12 cellular contexts compared by ENCODE assay signal in genomic region chr4:48489683-48490011, GRCh38. TPM values are rescaled to one million over a fixed set of nuclear protein-coding genes. Genes with fewer than 3 reads are reported as not detected.
DNase-seq lines count a peak whose midpoint lies in the region; ATAC-seq and TF ChIP-seq lines count a peak whose summit lies in the region.
"Had no signal": no experiment of that assay in that cellular context is flagged by ENCODE, and none has a peak within 500 bp of the region (broad histone marks: within the 10 kb centered on the region; RNA-seq: fewer than 3 reads in every experiment).

No MANE protein-coding gene starts in this region.

- peak overlapping the region; percentile 62 for H3K4me3 Mint-ChIP-seq in Calu3 (ENCODE audit: low read depth, unreplicated experiment)
- H3K4me3 Mint-ChIP-seq in glutamatergic neuron (ENCODE audit: unreplicated experiment) = peak overlapping the region; percentile 74

- H3K27me3 Mint-ChIP-seq in Calu3 (ENCODE audit: unreplicated experiment) (peaks cover 8% of the 10 kb centered on the region), glutamatergic neuron (ENCODE audit: unreplicated experiment) (peaks cover 19% of the 10 kb centered on the region)

- H3K4me3 ChIP-seq in RWPE2 (ENCODE audit: severe bottlenecking) (peak overlapping the region; percentile 33), psoas muscle (peak overlapping the region; percentile 58), MM.1S (ENCODE audit: low read length) (no peak overlapping the region)

- ATAC-seq in RWPE2 (ENCODE audit: low read depth) (no peak), psoas muscle (no peak), GM19035 (IDR thresholded peaks at IDR 0.05; ENCODE audit: unreplicated experiment) (no peak)

- BruUV-seq in Calu3 (replicated peaks; lab: Mats Ljungman, UMichigan) = no TSS peak

- intact Hi-C loops in Calu3 (cut with micrococcal nuclease; ENCODE audit: unreplicated experiment) (no loop called here), psoas muscle (cut with DNase I) (loop anchor here in 1 of 2 donors (10.0 kb wide), 1 partner anchor 165 kb away; no protein-coding TSS in a partner anchor)

- no peaks in the 10 kb centered on the region for H4K20me1 ChIP-seq in MM.1S (ENCODE audit: insufficient read depth, low read length)

- no peaks in the 10 kb centered on the region for H3K4me1 Mint-ChIP-seq in Calu3 (ENCODE audit: low read depth, unreplicated experiment)
- peaks cover 7% of the 10 kb centered on the region for H3K4me1 Mint-ChIP-seq in glutamatergic neuron (ENCODE audit: low read depth, unreplicated experiment)

- H3K36me3 Mint-ChIP-seq in Calu3 (ENCODE audit: insufficient read depth, unreplicated experiment) (no peaks in the 10 kb centered on the region), glutamatergic neuron (ENCODE audit: unreplicated experiment) (peaks cover 14% of the 10 kb centered on the region)

- no peak overlapping the region for H3K27ac ChIP-seq in RWPE2 (ENCODE audit: poor library complexity, severe bottlenecking)
- no peak overlapping the region for H3K27ac ChIP-seq in psoas muscle
- H3K27ac ChIP-seq in MM.1S (ENCODE audit: low read length) = no peak overlapping the region

- no peaks in the 10 kb centered on the region for H3K36me3 ChIP-seq in RWPE2 (ENCODE audit: low read depth)
- no peaks in the 10 kb centered on the region for H3K36me3 ChIP-seq in psoas muscle (ENCODE audit: insufficient read depth in 1 of 2, low read depth in 1 of 2)
- no peaks in the 10 kb centered on the region for H3K36me3 ChIP-seq in MM.1S (replicated peaks; ENCODE audit: insufficient read depth, low read length)

- H3K9me3 Mint-ChIP-seq in Calu3 (ENCODE audit: low read depth, unreplicated experiment) (no peaks in the 10 kb centered on the region), glutamatergic neuron (ENCODE audit: unreplicated experiment) (peaks cover 2% of the 10 kb centered on the region)

- H3K27ac Mint-ChIP-seq in Calu3 (ENCODE audit: unreplicated experiment) (no peak overlapping the region), glutamatergic neuron (ENCODE audit: unreplicated experiment) (no peak overlapping the region)

- H3K9ac ChIP-seq in MM.1S (ENCODE audit: low read length) = no peak overlapping the region

- 16 to 27% (median 24%) methylated on average over 14 of the region's 14 CpGs for WGBS in psoas muscle, 3 donors

- DNase-seq in Calu3 (no peak), RWPE2 (ENCODE audit: low spot score) (no peak), glutamatergic neuron (no peak), psoas muscle (no peak), MM.1S (no peak), T-helper 1 cell (no peak), HuH-7.5 (ENCODE audit: low spot score) (no peak)
- DNase-seq: activated CD4-positive, alpha-beta T cell treated with anti-CD3 and anti-CD28 coated beads for 1 hour; DMS153; NCI-H2029 treated with DMSO at 0.1 percent for 48 hours had no signal

- no peaks in the 10 kb centered on the region for H3F3A ChIP-seq in MM.1S (ENCODE audit: insufficient read depth, low read length)

- CTCF ChIA-PET in Calu3 (lab: Charles Lee) = no interaction called here

- no peaks in the 10 kb centered on the region for H3K4me1 ChIP-seq in RWPE2 (ENCODE audit: insufficient read depth, poor library complexity, severe bottlenecking)
- H3K4me1 ChIP-seq in psoas muscle = no peaks in the 10 kb centered on the region
- no peaks in the 10 kb centered on the region for H3K4me1 ChIP-seq in MM.1S (ENCODE audit: low read length)

- no peaks in the 10 kb centered on the region for H3K9me2 ChIP-seq in MM.1S (replicated peaks; ENCODE audit: insufficient read depth, low read length)

- no peaks in the 10 kb centered on the region for H3K79me2 ChIP-seq in MM.1S (ENCODE audit: low read length)

- TF ChIP-seq CTCF in Calu3 (IDR thresholded peaks at IDR 0.05; ENCODE audit: unreplicated experiment) (no peak), RWPE2 (IDR thresholded peaks at IDR 0.05; ENCODE audit: poor library complexity, severe bottlenecking) (no peak), glutamatergic neuron (IDR thresholded peaks at IDR 0.05; ENCODE audit: partially characterized antibody, unreplicated experiment) (no peak), psoas muscle (IDR thresholded peaks at IDR 0.05) (no peak), MM.1S (IDR thresholded peaks at IDR 0.05; ENCODE audit: low read length) (no peak)

- H3K27me3 ChIP-seq in RWPE2 (ENCODE audit: insufficient read depth, poor library complexity, severe bottlenecking) = peaks cover 53% of the 10 kb centered on the region
- H3K27me3 ChIP-seq in psoas muscle (ENCODE audit: insufficient read depth in 3 of 3, low read length in 2 of 3) = peaks cover 0 to 78% (median 34%) of the 10 kb centered on the region in 3 donors
- no peaks in the 10 kb centered on the region for H3K27me3 ChIP-seq in MM.1S (replicated peaks; ENCODE audit: insufficient read depth, low read length)

- no peak overlapping the region for H3K4me2 ChIP-seq in MM.1S (ENCODE audit: low read depth, low read length)

- H2AFZ ChIP-seq in MM.1S (ENCODE audit: low read length) = no peak overlapping the region

- H3K9me3 ChIP-seq in RWPE2 (ENCODE audit: severe bottlenecking) (no peaks in the 10 kb centered on the region), psoas muscle (no peaks in the 10 kb centered on the region), MM.1S (replicated peaks; ENCODE audit: insufficient read depth, low read length) (no peaks in the 10 kb centered on the region)

RNA-seq across cellular contexts. Expression of gene ZAR1, which starts 0.4 kb away (rescaled TPM):
- not detected in 2 replicates for total RNA-seq in Calu3 (2022)
- total RNA-seq in glutamatergic neuron (ENCODE audit: unreplicated experiment) = 0.49 TPM
- total RNA-seq in psoas muscle = not detected
- not detected for polyA plus RNA-seq in psoas muscle
- total RNA-seq: mesenteric fat pad had no signal

RNA-seq across cellular contexts. Expression of gene SLC10A4, which starts 6.5 kb away (rescaled TPM):
- total RNA-seq in Calu3 (2022) (0.59 and 0.61 TPM in 2 replicates), glutamatergic neuron (ENCODE audit: unreplicated experiment) (7.1 TPM), psoas muscle (under 1 TPM in 3 of 4 donors, not detected in 1; 0.11 to 0.22 (median 0.12) TPM)
- under 1 TPM; 0.06 to 0.29 (median 0.18) TPM for polyA plus RNA-seq in psoas muscle
- total RNA-seq: mesenteric fat pad had no signal
